26 cellular contexts compared by ENCODE assay signal in genomic region chr4:3729885-3730226, GRCh38. TPM values are rescaled to one million over a fixed set of nuclear protein-coding genes. Genes with fewer than 3 reads are reported as not detected.
"Had no signal": no experiment of that assay in that cellular context is flagged by ENCODE, and none has a peak within 500 bp of the region (broad histone marks: within the 10 kb centered on the region; RNA-seq: fewer than 3 reads in every experiment).

No MANE protein-coding gene starts in this region.

- H3K9me3 Mint-ChIP-seq: activated B cell treated with CpG ODN at 0.5 μM for 24 hours; activated naive CD8-positive, alpha-beta T cell treated with anti-CD3 and anti-CD28 coated beads for 36 hours; activated T-cell treated with anti-CD3 and anti-CD28 coated beads, Interleukin-2, amount 50 U/mL, for 24 hours; activated T-helper 17 cell treated with anti-CD3 and anti-CD28 coated beads, Interleukin-2, amount 50 U/mL, for 72 hours; mesothelial cell of epicardium; naive thymus-derived CD8-positive, alpha-beta T cell; T-helper 1 cell treated with Interleukin-12 subunit alpha and Interleukin-12 subunit beta and Interleukin-4 antibody, amounts not matched to agents 30 μg/mL and 1 μg/mL, for 36 hours had no signal

- H3K4me1 Mint-ChIP-seq: activated B cell treated with CpG ODN at 0.5 μM for 24 hours; activated CD4-positive, alpha-beta T cell treated with anti-CD3 and anti-CD28 coated beads for 36 hours; activated naive CD8-positive, alpha-beta T cell treated with anti-CD3 and anti-CD28 coated beads for 36 hours; activated T-helper 17 cell treated with anti-CD3 and anti-CD28 coated beads, Interleukin-2, amount 50 U/mL, for 72 hours had no signal

- H3K4me3 ChIP-seq: coronary artery, esophagus squamous epithelium, gastrocnemius medialis, lung, spleen, thyroid gland had no signal

- H3K36me3 ChIP-seq: esophagus squamous epithelium, gastrocnemius medialis, spleen, thyroid gland had no signal

- H3K4me1 ChIP-seq: gastrocnemius medialis, thyroid gland had no signal

- H3K27ac Mint-ChIP-seq: activated B cell treated with CpG ODN at 0.5 μM for 24 hours; activated CD4-positive, alpha-beta T cell treated with anti-CD3 and anti-CD28 coated beads for 36 hours; activated naive CD8-positive, alpha-beta T cell treated with anti-CD3 and anti-CD28 coated beads for 36 hours; activated T-cell treated with anti-CD3 and anti-CD28 coated beads, Interleukin-2, amount 50 U/mL, for 24 hours; activated T-helper 17 cell treated with anti-CD3 and anti-CD28 coated beads, Interleukin-2, amount 50 U/mL, for 72 hours; mesothelial cell of epicardium; naive thymus-derived CD8-positive, alpha-beta T cell; progenitor cell of endocrine pancreas; T-helper 1 cell treated with Interleukin-12 subunit alpha and Interleukin-12 subunit beta and Interleukin-4 antibody, amounts not matched to agents 30 μg/mL and 1 μg/mL, for 36 hours had no signal

- H3K4me3 Mint-ChIP-seq: activated B cell treated with CpG ODN at 0.5 μM for 24 hours; activated CD4-positive, alpha-beta T cell treated with anti-CD3 and anti-CD28 coated beads for 36 hours; activated naive CD8-positive, alpha-beta T cell treated with anti-CD3 and anti-CD28 coated beads for 36 hours; activated T-cell treated with anti-CD3 and anti-CD28 coated beads, Interleukin-2, amount 50 U/mL, for 24 hours; activated T-helper 17 cell treated with anti-CD3 and anti-CD28 coated beads, Interleukin-2, amount 50 U/mL, for 72 hours; mesothelial cell of epicardium; naive thymus-derived CD8-positive, alpha-beta T cell; T-helper 1 cell treated with Interleukin-12 subunit alpha and Interleukin-12 subunit beta and Interleukin-4 antibody, amounts not matched to agents 30 μg/mL and 1 μg/mL, for 36 hours had no signal

- H3K36me3 Mint-ChIP-seq: activated naive CD8-positive, alpha-beta T cell treated with anti-CD3 and anti-CD28 coated beads for 36 hours; mesothelial cell of epicardium; naive thymus-derived CD8-positive, alpha-beta T cell had no signal

- ATAC-seq: activated CD4-positive, alpha-beta T cell treated with anti-CD3 and anti-CD28 coated beads for 36 hours; activated T-helper 17 cell treated with anti-CD3 and anti-CD28 coated beads, Interleukin-2, amount 50 U/mL, for 72 hours; gastrocnemius medialis; left cardiac atrium; naive thymus-derived CD8-positive, alpha-beta T cell had no signal

- H3K27me3 Mint-ChIP-seq: activated B cell treated with CpG ODN at 0.5 μM for 24 hours had no signal

- DNase-seq: activated B cell treated with CpG ODN at 0.5 μM for 24 hours; activated CD4-positive, alpha-beta T cell treated with anti-CD3 and anti-CD28 coated beads for 36 hours; activated CD4-positive, alpha-beta T cell treated with anti-CD3 and anti-CD28 coated beads, Interleukin-2, amount 50 U/mL, for 4 hours; activated CD8-positive, alpha-beta memory T cell treated with anti-CD3 and anti-CD28 coated beads for 24 hours; activated CD8-positive, alpha-beta memory T cell treated with anti-CD3 and anti-CD28 coated beads, Interleukin-2, amount 50 U/mL, for 4 hours; activated naive CD4-positive, alpha-beta T cell; activated naive CD8-positive, alpha-beta T cell treated with anti-CD3 and anti-CD28 coated beads for 36 hours; activated T-cell treated with anti-CD3 and anti-CD28 coated beads, Interleukin-2, amount 50 U/mL, for 24 hours; cerebellar nuclear complex; esophagus squamous epithelium; gastrocnemius medialis; hippocampal formation; islet precursor cell; left cardiac atrium; naive thymus-derived CD8-positive, alpha-beta T cell; spleen; stimulated activated CD4-positive, alpha-beta T cell treated with anti-CD3 and anti-CD28 coated beads, Interleukin-4, amount 100 ng/mL, for 1 hour; stimulated activated naive CD4-positive, alpha-beta T cell; T1000; thyroid gland had no signal

- H3K9me3 ChIP-seq: esophagus squamous epithelium, gastrocnemius medialis, spleen, thyroid gland had no signal

- H3K27ac ChIP-seq: esophagus squamous epithelium, gastrocnemius medialis, spleen, thyroid gland had no signal

- H3K27me3 ChIP-seq: thyroid gland had no signal

RNA-seq across cellular contexts. Expression of gene ADRA2C, which starts 36.3 kb away (rescaled TPM):
- total RNA-seq: activated B cell treated with CpG ODN at 0.5 μM for 24 hours; activated CD4-positive, alpha-beta T cell treated with anti-CD3 and anti-CD28 coated beads for 36 hours; activated naive CD8-positive, alpha-beta T cell treated with anti-CD3 and anti-CD28 coated beads for 36 hours; activated T-helper 17 cell treated with anti-CD3 and anti-CD28 coated beads, Interleukin-2, amount 50 U/mL, for 72 hours; naive thymus-derived CD8-positive, alpha-beta T cell had no signal
- polyA plus RNA-seq: naive thymus-derived CD8-positive, alpha-beta T cell had no signal
